Comparison of ENCODE assay signal across 16 cellular contexts in genomic region chr12:5758347-5758746, GRCh38.
DNase-seq lines count a peak whose midpoint lies in the region; ATAC-seq and TF ChIP-seq lines count a peak whose summit lies in the region.
"Had no signal": no experiment of that assay in that cellular context is flagged by ENCODE, and none has a peak within 500 bp of the region (broad histone marks: within the 10 kb centered on the region; RNA-seq: fewer than 3 reads in every experiment).

No MANE protein-coding gene starts in this region.

- POLR2A ChIA-PET in WTC11 (lab: Charles Lee), result no interaction called here

- no peak overlapping the region for H3K27ac ChIP-seq in mammary epithelial cell (ENCODE audit: insufficient read depth, low read depth, low read length)
- no peak overlapping the region for H3K27ac ChIP-seq in breast epithelium
- H3K27ac ChIP-seq in mesendoderm (ENCODE audit: low read depth, low read length), result no peak overlapping the region
- H3K27ac ChIP-seq: BLaER1, HL-60 had no signal

- ATAC-seq in WTC11, result peak; percentile 57

- H2AK5ac ChIP-seq in mesendoderm (ENCODE audit: low read length), result no peak overlapping the region

- H3K36me3 ChIP-seq in mammary epithelial cell (ENCODE audit: insufficient read depth, low read length), result no peaks in the 10 kb centered on the region
- no peaks in the 10 kb centered on the region for H3K36me3 ChIP-seq in breast epithelium
- no peaks in the 10 kb centered on the region for H3K36me3 ChIP-seq in mesendoderm (ENCODE audit: control insufficient read depth, insufficient read depth, low read length)
- H3K36me3 ChIP-seq: BLaER1, HAP-1 had no signal

- H4K20me1 ChIP-seq in mammary epithelial cell (ENCODE audit: insufficient read depth, low read length), result no peaks in the 10 kb centered on the region
- H4K20me1 ChIP-seq: BLaER1 had no signal

- BruUV-seq in mammary epithelial cell (replicated peaks; lab: Mats Ljungman, UMichigan), result no TSS peak

- no peak overlapping the region for H4K5ac ChIP-seq in mesendoderm (ENCODE audit: low read length)

- H4K8ac ChIP-seq in mesendoderm (ENCODE audit: low read depth, low read length), result no peak overlapping the region

- H3K9ac ChIP-seq in mammary epithelial cell (ENCODE audit: insufficient read depth, low read length), result peak overlapping the region; percentile 4
- no peak overlapping the region for H3K9ac ChIP-seq in mesendoderm (ENCODE audit: low read length)
- H3K9ac ChIP-seq: BLaER1 had no signal

- H3K9me3 ChIP-seq in mammary epithelial cell (replicated peaks; ENCODE audit: insufficient read depth, low read length) (no peaks in the 10 kb centered on the region), breast epithelium (no peaks in the 10 kb centered on the region)

- no peaks in the 10 kb centered on the region for H3K79me2 ChIP-seq in mammary epithelial cell (ENCODE audit: insufficient read depth, low read length)
- H3K79me2 ChIP-seq in mesendoderm (ENCODE audit: control insufficient read depth, insufficient read depth, low read length), result no peaks in the 10 kb centered on the region

- TF ChIP-seq POLR2A in breast epithelium (IDR thresholded peaks at IDR 0.05), result no peak

- TF ChIP-seq CTCF in mammary epithelial cell (conservative IDR thresholded peaks at IDR 0.05 in 1 of 2, IDR thresholded peaks at IDR 0.05 in 1 of 2; ENCODE audit: extremely low read depth in 1 of 2, insufficient read depth in 1 of 2, low read depth in 1 of 2, low read length in 2 of 2) (no peak), breast epithelium (IDR thresholded peaks at IDR 0.05) (no peak), WTC11 (IDR thresholded peaks at IDR 0.05) (no peak)

- in situ Hi-C loops in mammary epithelial cell (cut with MboI; ENCODE audit: low sequenced_read_pairs in 2 of 2), result no loop called here

- no peak overlapping the region for H3K4ac ChIP-seq in mesendoderm (ENCODE audit: low read depth, low read length)

- no peak overlapping the region for H2AFZ ChIP-seq in mammary epithelial cell (ENCODE audit: low read depth, low read length)

- H3K4me1 ChIP-seq in mammary epithelial cell (ENCODE audit: insufficient read depth, low read length) (no peaks in the 10 kb centered on the region), breast epithelium (no peaks in the 10 kb centered on the region), mesendoderm (ENCODE audit: control insufficient read depth, low read depth, low read length) (no peaks in the 10 kb centered on the region)
- H3K4me1 ChIP-seq: BLaER1, HAP-1 had no signal

- no peaks in the 10 kb centered on the region for H3K27me3 ChIP-seq in mammary epithelial cell (ENCODE audit: insufficient read depth, low read length)
- H3K27me3 ChIP-seq in breast epithelium, result peaks cover 0 to 12% of the 10 kb centered on the region in 2 donors
- no peaks in the 10 kb centered on the region for H3K27me3 ChIP-seq in mesendoderm (ENCODE audit: insufficient read depth, low read length, poor library complexity)
- H3K27me3 ChIP-seq: BLaER1 had no signal

- dilution Hi-C loops in mammary epithelial cell (cut with HindIII; ENCODE audit: low sequenced_read_pairs), result no loop called here

- no peak overlapping the region for H3K4me3 ChIP-seq in mammary epithelial cell (replicated peaks in 1 of 3; ENCODE audit: insufficient read depth in 1 of 3, low read depth in 2 of 3, low read length in 3 of 3)
- no peak overlapping the region for H3K4me3 ChIP-seq in breast epithelium
- no peak overlapping the region for H3K4me3 ChIP-seq in mesendoderm (ENCODE audit: low read length)
- H3K4me3 ChIP-seq: BLaER1, HAP-1 had no signal

- no peak overlapping the region for H3K4me3 Mint-ChIP-seq in WTC11
- H3K4me3 Mint-ChIP-seq: CD14-positive monocyte; CD4-positive, alpha-beta memory T cell had no signal

- H3K27me3 Mint-ChIP-seq in WTC11 (ENCODE audit: low read depth), result no peaks in the 10 kb centered on the region

- H3K4me1 Mint-ChIP-seq in WTC11, result peaks cover 10% of the 10 kb centered on the region
- H3K4me1 Mint-ChIP-seq: CD14-positive monocyte; CD4-positive, alpha-beta memory T cell had no signal

- 75% methylated on average over 3 of the region's 3 CpGs for WGBS in mammary epithelial cell (ENCODE audit: low coverage, missing lambda C conversion rate)
- WGBS in mesendoderm (ENCODE audit: extremely low coverage, insufficient coverage, low lambda C conversion rate), result no CpG with 5 or more reads among the region's 3 CpGs

- H3K79me1 ChIP-seq in mesendoderm (ENCODE audit: low read length), result no peaks in the 10 kb centered on the region

- H3K9me3 Mint-ChIP-seq in WTC11, result peaks cover 21% of the 10 kb centered on the region

- H3K27ac Mint-ChIP-seq in WTC11, result no peak overlapping the region
- H3K27ac Mint-ChIP-seq: CD4-positive, alpha-beta memory T cell had no signal

- H2BK15ac ChIP-seq in mesendoderm (replicated peaks; ENCODE audit: low read depth), result no peak overlapping the region

- no peak overlapping the region for H3K56ac ChIP-seq in mesendoderm (ENCODE audit: low read length)

- no peak for DNase-seq in mammary epithelial cell
- DNase-seq in breast epithelium (ENCODE audit: low spot score in 2 of 2), result no peak
- DNase-seq in WTC11 (ENCODE audit: low spot score), result no peak
- DNase-seq in mesendoderm, result peak; percentile 51
- no peak for DNase-seq in pons (ENCODE audit: low spot score)
- DNase-seq in NCI-H1694 (lab: John Stamatoyannopoulos, UW), result no peak
- DNase-seq in NCI-H187 (lab: John Stamatoyannopoulos, UW), result no peak
- DNase-seq: 8988T; CD4-positive, alpha-beta memory T cell; DMS79 treated with DMSO at 0.1 percent for 48 hours; GF-D8; IMR-90 had no signal

- CTCF ChIA-PET in mammary epithelial cell (lab: Charles Lee; ENCODE audit: low non-redundant PET) (no interaction called here), WTC11 (lab: Charles Lee) (interaction anchor here (0.7 to 2.9 kb wide), 4 partner anchors 13 to 109 kb away, joined by 3 to 10 read pairs (median 4); no protein-coding TSS in a partner anchor)

- H3K18ac ChIP-seq in mesendoderm (ENCODE audit: low read length), result no peak overlapping the region

- H3K4me2 ChIP-seq in mammary epithelial cell (ENCODE audit: insufficient read depth, low read depth, low read length) (no peak overlapping the region), mesendoderm (ENCODE audit: low read length) (no peak overlapping the region)
- H3K4me2 ChIP-seq: BLaER1 had no signal

- peaks cover 12% of the 10 kb centered on the region for H3K36me3 Mint-ChIP-seq in WTC11
- H3K36me3 Mint-ChIP-seq: CD14-positive monocyte; CD4-positive, alpha-beta memory T cell had no signal

- no peak overlapping the region for H2BK120ac ChIP-seq in mesendoderm (ENCODE audit: low read depth, low read length)

- no peak overlapping the region for H3K23ac ChIP-seq in mesendoderm (ENCODE audit: low read length)

- no peak overlapping the region for H2BK5ac ChIP-seq in mesendoderm (ENCODE audit: low read length)

- intact Hi-C loops in mammary epithelial cell (cut with micrococcal nuclease), result no loop called here
- intact Hi-C loops in breast epithelium (cut with DNase I; ENCODE audit: low total_unique reads), result no loop called here

TF ChIP-seq in WTC11, 78 proteins besides CTCF, POLR2A, EP300 and RAD21 (continues in another document):
- TF ChIP-seq ZNF425 (CRISPR knock-in tag; conservative IDR thresholded peaks at IDR 0.05), result no peak
- TF ChIP-seq ZNF532 (CRISPR knock-in tag; IDR thresholded peaks at IDR 0.05; ENCODE audit: borderline replicate concordance), result no peak
- no peak for TF ChIP-seq FOXP1 (CRISPR knock-in tag; IDR thresholded peaks at IDR 0.05; ENCODE audit: borderline replicate concordance)
